Comparison of ENCODE assay signal across 1 cellular context in the genomic region with DNA sequence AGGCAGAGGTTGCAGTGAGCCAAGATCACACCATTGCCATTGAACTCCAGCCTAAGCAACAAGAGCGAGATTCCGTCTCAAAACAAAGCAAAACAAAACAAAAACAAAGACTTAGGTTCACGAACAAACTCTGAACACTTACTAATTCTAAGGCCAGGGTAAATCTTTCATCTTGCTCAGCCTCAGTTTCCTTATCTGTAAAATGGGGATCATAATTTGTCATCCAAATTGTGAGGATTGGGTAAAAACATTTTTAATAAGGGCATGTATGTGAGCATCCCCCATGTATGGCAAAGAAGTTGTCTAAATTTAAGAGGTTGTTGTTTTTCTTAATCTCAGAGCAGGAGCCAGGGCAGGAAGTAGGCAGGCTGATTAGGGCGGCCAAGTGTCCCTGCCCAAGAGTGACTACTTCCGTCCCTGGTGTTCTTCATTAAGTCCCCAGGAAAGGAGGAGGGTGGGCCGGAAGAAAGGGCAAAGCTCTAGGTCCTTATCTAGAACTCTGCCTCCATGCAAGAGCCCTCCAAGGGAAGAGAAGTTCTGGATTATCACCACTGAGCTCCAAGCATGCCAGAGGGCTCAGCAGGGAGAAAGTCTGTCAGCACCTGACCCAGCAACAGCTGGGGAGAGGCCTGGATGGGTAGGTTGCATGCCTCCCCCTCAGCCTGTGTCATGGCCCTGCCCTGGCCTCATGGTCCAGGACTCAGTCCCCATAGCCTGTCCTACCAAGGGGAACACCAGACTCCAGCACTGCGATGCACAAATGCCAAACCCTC.
TF ChIP-seq lines count a peak whose summit lies in the region.

No MANE protein-coding gene starts in this region.

TF ChIP-seq in IMR-90, 13 proteins besides CTCF, POLR2A, EP300 and RAD21 (continued from another document):
- TF ChIP-seq CHD1 (IDR thresholded peaks at IDR 0.05; ENCODE audit: low read depth, low read length) (no peak), BHLHE40 (IDR thresholded peaks at IDR 0.05; ENCODE audit: low read depth, low read length) (no peak), FOS (IDR thresholded peaks at IDR 0.05; ENCODE audit: low read depth, low read length) (no peak), RFX5 (IDR thresholded peaks at IDR 0.05; ENCODE audit: low read depth, low read length) (no peak), MXI1 (IDR thresholded peaks at IDR 0.05; ENCODE audit: borderline replicate concordance, low read depth, low read length) (no peak), CEBPB (IDR thresholded peaks at IDR 0.05; ENCODE audit: low read depth, low read length) (no peak), RCOR1 (IDR thresholded peaks at IDR 0.05; ENCODE audit: insufficient replicate concordance, low read length) (no peak), NFE2L2 (IDR thresholded peaks at IDR 0.05; ENCODE audit: low read depth, low read length) (no peak)
- TF ChIP-seq, protein P1, sequence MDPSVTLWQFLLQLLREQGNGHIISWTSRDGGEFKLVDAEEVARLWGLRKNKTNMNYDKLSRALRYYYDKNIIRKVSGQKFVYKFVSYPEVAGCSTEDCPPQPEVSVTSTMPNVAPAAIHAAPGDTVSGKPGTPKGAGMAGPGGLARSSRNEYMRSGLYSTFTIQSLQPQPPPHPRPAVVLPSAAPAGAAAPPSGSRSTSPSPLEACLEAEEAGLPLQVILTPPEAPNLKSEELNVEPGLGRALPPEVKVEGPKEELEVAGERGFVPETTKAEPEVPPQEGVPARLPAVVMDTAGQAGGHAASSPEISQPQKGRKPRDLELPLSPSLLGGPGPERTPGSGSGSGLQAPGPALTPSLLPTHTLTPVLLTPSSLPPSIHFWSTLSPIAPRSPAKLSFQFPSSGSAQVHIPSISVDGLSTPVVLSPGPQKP (IDR thresholded peaks at IDR 0.05; ENCODE audit: borderline replicate concordance, low read depth, low read length) = no peak
- TF ChIP-seq, protein P2, sequence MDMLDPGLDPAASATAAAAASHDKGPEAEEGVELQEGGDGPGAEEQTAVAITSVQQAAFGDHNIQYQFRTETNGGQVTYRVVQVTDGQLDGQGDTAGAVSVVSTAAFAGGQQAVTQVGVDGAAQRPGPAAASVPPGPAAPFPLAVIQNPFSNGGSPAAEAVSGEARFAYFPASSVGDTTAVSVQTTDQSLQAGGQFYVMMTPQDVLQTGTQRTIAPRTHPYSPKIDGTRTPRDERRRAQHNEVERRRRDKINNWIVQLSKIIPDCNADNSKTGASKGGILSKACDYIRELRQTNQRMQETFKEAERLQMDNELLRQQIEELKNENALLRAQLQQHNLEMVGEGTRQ (IDR thresholded peaks at IDR 0.05; ENCODE audit: low read depth, low read length) = no peak
TF ChIP-seq in IMR-90: peak in this region for 0.
